10 cellular contexts compared by ENCODE assay signal in genomic region chr21:40056031-40056430, GRCh38.
"Had no signal": no experiment of that assay in that cellular context is flagged by ENCODE, and none has a peak within 500 bp of the region (broad histone marks: within the 10 kb centered on the region; RNA-seq: fewer than 3 reads in every experiment).

No MANE protein-coding gene starts in this region.

- H3K36me3 ChIP-seq: HAP-1 had no signal

- H3K4me1 ChIP-seq: HAP-1 had no signal

- FAIRE-seq: H1, H54 had no signal

- DNase-seq: GM23248, GOT3, H7, H9, HCEC 1CT, HFFc6 had no signal

- H3K27ac ChIP-seq: GM23248 had no signal

- H3K4me3 ChIP-seq: GM23248, GM23338, HAP-1 had no signal
